17 cellular contexts compared by ENCODE assay signal in genomic region chr14:92726933-92727262, GRCh38. TPM values are rescaled to one million over a fixed set of nuclear protein-coding genes. Genes with fewer than 3 reads are reported as not detected.
DNase-seq lines count a peak whose midpoint lies in the region; ATAC-seq and TF ChIP-seq lines count a peak whose summit lies in the region.
"Had no signal": no experiment of that assay in that cellular context is flagged by ENCODE, and none has a peak within 500 bp of the region (broad histone marks: within the 10 kb centered on the region; RNA-seq: fewer than 3 reads in every experiment).

No MANE protein-coding gene starts in this region.

- in situ Hi-C loops in transverse colon (cut with MboI; ENCODE audit: low pct_ligation_motif_present in 1 of 4, low pct_unique_long_range_greater_than_20kb in 1 of 4, low sequenced_read_pairs in 3 of 4): no loop called here

- POLR2A ChIA-PET in activated CD4-positive, alpha-beta memory T cell treated with anti-CD3 and anti-CD28 coated beads, Interleukin-2, amount 10 ng/mL, durations not matched to agents 7 days and 5 days (lab: Charles Lee): interaction anchor here (1.0 to 2.2 kb wide), 3 partner anchors 49 to 58 kb away, joined by 3 to 5 read pairs (median 3); no protein-coding TSS in a partner anchor
- POLR2A ChIA-PET in activated CD4-positive, alpha-beta memory T cell treated with anti-CD3 and anti-CD28 coated beads for 36 hours (lab: Charles Lee): no interaction called here

- H3K27ac Mint-ChIP-seq in activated CD4-positive, alpha-beta memory T cell treated with anti-CD3 and anti-CD28 coated beads, Interleukin-2, amount 10 ng/mL, durations not matched to agents 7 days and 5 days: peak overlapping the region; percentile 27
- H3K27ac Mint-ChIP-seq in activated CD4-positive, alpha-beta memory T cell treated with anti-CD3 and anti-CD28 coated beads for 36 hours: no peak overlapping the region
- H3K27ac Mint-ChIP-seq: CD8-positive, alpha-beta T cell had no signal

- no peak for ATAC-seq in right lobe of liver
- ATAC-seq: Panc1 had no signal

- 76 to 97% (median 89%) methylated on average over 8 of the region's 8 CpGs for WGBS in adrenal gland, 4 donors
- 86% methylated on average over 7 of the region's 8 CpGs for WGBS in right lobe of liver (ENCODE audit: insufficient coverage, low coverage, low lambda C conversion rate, missing lambda C conversion rate)
- 89% methylated on average over 8 of the region's 8 CpGs; no CpG with 5 or more reads in 1 of the 2 donors for WGBS in transverse colon (ENCODE audit: low coverage in 1 of 2), 2 donors

- peaks cover 0 to 14% of the 10 kb centered on the region in 2 donors for H3K4me1 ChIP-seq in adrenal gland (replicated peaks in 1 of 2)
- H3K4me1 ChIP-seq in right lobe of liver: no peaks in the 10 kb centered on the region
- H3K4me1 ChIP-seq in transverse colon: peaks cover 22 to 43% (median 23%) of the 10 kb centered on the region in 4 donors

- no peaks in the 10 kb centered on the region for H3K27me3 ChIP-seq in adrenal gland
- H3K27me3 ChIP-seq in right lobe of liver: no peaks in the 10 kb centered on the region
- no peaks in the 10 kb centered on the region for H3K27me3 ChIP-seq in transverse colon
- H3K27me3 ChIP-seq: gastrocnemius medialis had no signal

- DNase-seq in activated CD4-positive, alpha-beta memory T cell treated with anti-CD3 and anti-CD28 coated beads, Interleukin-2, amount 10 ng/mL, durations not matched to agents 7 days and 5 days: no peak
- no peak for DNase-seq in activated CD4-positive, alpha-beta memory T cell treated with anti-CD3 and anti-CD28 coated beads for 36 hours
- DNase-seq in adrenal gland (no peak), right lobe of liver (no peak), transverse colon (no peak), islet precursor cell (no peak), NCI-H128 (lab: John Stamatoyannopoulos, UW; ENCODE audit: unreplicated experiment) (no peak)
- no peak for DNase-seq in stimulated activated CD4-positive, alpha-beta T cell treated with anti-CD3 and anti-CD28 coated beads, Interleukin-4, amount 100 ng/mL, for 24 hours
- DNase-seq: gastrocnemius medialis; NCI-H526 treated with DMSO at 0.1 percent for 48 hours; retina; stimulated activated CD4-positive, alpha-beta T cell treated with anti-CD3 and anti-CD28 coated beads, Interleukin-2, amount 100 ng/mL, for 24 hours had no signal

- TF ChIP-seq CTCF in adrenal gland (IDR thresholded peaks at IDR 0.05) (no peak), right lobe of liver (IDR thresholded peaks at IDR 0.05) (no peak), transverse colon (IDR thresholded peaks at IDR 0.05) (no peak)

- TF ChIP-seq POLR2A in adrenal gland (IDR thresholded peaks at IDR 0.05) (no peak), right lobe of liver (IDR thresholded peaks at IDR 0.05) (no peak), transverse colon (IDR thresholded peaks at IDR 0.05) (no peak)

- peaks cover 13% of the 10 kb centered on the region for H3K9me3 Mint-ChIP-seq in activated CD4-positive, alpha-beta memory T cell treated with anti-CD3 and anti-CD28 coated beads, Interleukin-2, amount 10 ng/mL, durations not matched to agents 7 days and 5 days
- H3K9me3 Mint-ChIP-seq in activated CD4-positive, alpha-beta memory T cell treated with anti-CD3 and anti-CD28 coated beads for 36 hours: peaks cover 10% of the 10 kb centered on the region
- H3K9me3 Mint-ChIP-seq: CD8-positive, alpha-beta T cell; IgD-negative memory B cell had no signal

- no peak for TF ChIP-seq EP300 in transverse colon (IDR thresholded peaks at IDR 0.05; ENCODE audit: low read depth)

- peak overlapping the region in 4 of 5 donors; percentile 56 to 79 (median 67) for H3K27ac ChIP-seq in adrenal gland
- H3K27ac ChIP-seq in right lobe of liver: peak overlapping the region in 2 of 3 donors; percentile 22 to 67
- H3K27ac ChIP-seq in transverse colon: peak overlapping the region; percentile 75 to 85 (median 81)

- peaks cover 0 to 6% of the 10 kb centered on the region in 2 donors for H3K36me3 ChIP-seq in adrenal gland (replicated peaks in 1 of 2)
- peaks cover 0 to 8% (median 0%) of the 10 kb centered on the region in 4 donors for H3K36me3 ChIP-seq in right lobe of liver
- peaks cover 0 to 7% (median 3%) of the 10 kb centered on the region in 4 donors for H3K36me3 ChIP-seq in transverse colon

- H3K4me3 ChIP-seq in adrenal gland: no peak overlapping the region
- H3K4me3 ChIP-seq in right lobe of liver: no peak overlapping the region
- H3K4me3 ChIP-seq in transverse colon: no peak overlapping the region
- H3K4me3 ChIP-seq: gastrocnemius medialis, thoracic aorta had no signal

- peaks cover 16% of the 10 kb centered on the region for H3K36me3 Mint-ChIP-seq in activated CD4-positive, alpha-beta memory T cell treated with anti-CD3 and anti-CD28 coated beads, Interleukin-2, amount 10 ng/mL, durations not matched to agents 7 days and 5 days (ENCODE audit: low read depth)
- H3K36me3 Mint-ChIP-seq in activated CD4-positive, alpha-beta memory T cell treated with anti-CD3 and anti-CD28 coated beads for 36 hours: peaks cover 13% of the 10 kb centered on the region

- CTCF ChIA-PET in activated CD4-positive, alpha-beta memory T cell treated with anti-CD3 and anti-CD28 coated beads, Interleukin-2, amount 10 ng/mL, durations not matched to agents 7 days and 5 days (lab: Charles Lee): interaction anchor here (0.9 to 1.8 kb wide), 5 partner anchors 12 to 63 kb away, joined by 3 to 7 read pairs (median 6); no protein-coding TSS in a partner anchor
- CTCF ChIA-PET in activated CD4-positive, alpha-beta memory T cell treated with anti-CD3 and anti-CD28 coated beads for 36 hours (lab: Charles Lee): interaction anchor here (0.6 to 1.3 kb wide), 3 partner anchors 13 to 582 kb away, joined by 3 to 6 read pairs (median 5); no protein-coding TSS in a partner anchor

- H3K4me3 Mint-ChIP-seq in activated CD4-positive, alpha-beta memory T cell treated with anti-CD3 and anti-CD28 coated beads, Interleukin-2, amount 10 ng/mL, durations not matched to agents 7 days and 5 days: no peak overlapping the region
- H3K4me3 Mint-ChIP-seq in activated CD4-positive, alpha-beta memory T cell treated with anti-CD3 and anti-CD28 coated beads for 36 hours: no peak overlapping the region
- H3K4me3 Mint-ChIP-seq: activated T-helper 1 cell treated with anti-CD3 and anti-CD28 coated beads, Interleukin-12 subunit alpha, Interleukin-12 subunit beta, Interleukin-2, Interleukin-4 antibody, amounts not matched to agents 30 ng/mL and 10 ng/mL and 1 ng/mL, durations not matched to agents 14 hours and 24 hours and 36 hours; CD8-positive, alpha-beta T cell had no signal

- peaks cover 43% of the 10 kb centered on the region for H3K4me1 Mint-ChIP-seq in activated CD4-positive, alpha-beta memory T cell treated with anti-CD3 and anti-CD28 coated beads, Interleukin-2, amount 10 ng/mL, durations not matched to agents 7 days and 5 days
- peaks cover 24% of the 10 kb centered on the region for H3K4me1 Mint-ChIP-seq in activated CD4-positive, alpha-beta memory T cell treated with anti-CD3 and anti-CD28 coated beads for 36 hours (ENCODE audit: low read depth)

- H3K27me3 Mint-ChIP-seq in activated CD4-positive, alpha-beta memory T cell treated with anti-CD3 and anti-CD28 coated beads, Interleukin-2, amount 10 ng/mL, durations not matched to agents 7 days and 5 days: peaks cover 37% of the 10 kb centered on the region
- peaks cover 20% of the 10 kb centered on the region for H3K27me3 Mint-ChIP-seq in activated CD4-positive, alpha-beta memory T cell treated with anti-CD3 and anti-CD28 coated beads for 36 hours
- H3K27me3 Mint-ChIP-seq: IgD-negative memory B cell had no signal

- intact Hi-C loops in activated CD4-positive, alpha-beta memory T cell treated with anti-CD3 and anti-CD28 coated beads for 36 hours (cut with micrococcal nuclease): no loop called here
- intact Hi-C loops in adrenal gland (cut with DNase I) (no loop called here), right lobe of liver (cut with DNase I) (no loop called here), transverse colon (cut with DNase I; ENCODE audit: low total_unique reads) (no loop called here)

- H3K9me3 ChIP-seq in adrenal gland (replicated peaks in 1 of 3) (no peaks in the 10 kb centered on the region), right lobe of liver (no peaks in the 10 kb centered on the region), transverse colon (no peaks in the 10 kb centered on the region)
- H3K9me3 ChIP-seq: gastrocnemius medialis, thoracic aorta had no signal

RNA-seq across cellular contexts. Expression of gene LGMN, which starts 21.5 kb away (rescaled TPM):
- 1 to 10 TPM; 5.3 to 5.9 TPM for total RNA-seq in activated CD4-positive, alpha-beta memory T cell treated with anti-CD3 and anti-CD28 coated beads, Interleukin-2, amount 10 ng/mL, durations not matched to agents 7 days and 5 days
- total RNA-seq in activated CD4-positive, alpha-beta memory T cell treated with anti-CD3 and anti-CD28 coated beads for 36 hours: 10 to 100 TPM in 1 of 2 experiments, 1 to 10 TPM in 1; 9.2 to 10.2 TPM
- total RNA-seq in adrenal gland (100 to 1,000 TPM in 7 of 8 donors, 10 to 100 TPM in 1; 84.5 to 153 (median 125) TPM), right lobe of liver (100 to 1,000 TPM in 1 of 6 experiments, 10 to 100 TPM in 5; 39.6 to 111 (median 49.3) TPM), transverse colon (100 to 1,000 TPM in 1 of 4 donors, 10 to 100 TPM in 3; 26.5 to 103 (median 57.2) TPM)
- polyA plus RNA-seq in adrenal gland: 10 to 100 TPM; 66.6 to 93.4 (median 81.8) TPM
